ENCODE assay signal across 12 cellular contexts in genomic region chr10:113131611-113132330, GRCh38.
DNase-seq lines count a peak whose midpoint lies in the region; ATAC-seq and TF ChIP-seq lines count a peak whose summit lies in the region.
"Had no signal": no experiment of that assay in that cellular context is flagged by ENCODE, and none has a peak within 500 bp of the region (broad histone marks: within the 10 kb centered on the region; RNA-seq: fewer than 3 reads in every experiment).

No MANE protein-coding gene starts in this region.

- TF ChIP-seq CTCF in mammary epithelial cell (conservative IDR thresholded peaks at IDR 0.05 in 1 of 2, IDR thresholded peaks at IDR 0.05 in 1 of 2; ENCODE audit: extremely low read depth in 1 of 2, insufficient read depth in 1 of 2, low read depth in 1 of 2, low read length in 2 of 2): no peak
- TF ChIP-seq CTCF in hepatocyte (IDR thresholded peaks at IDR 0.05; ENCODE audit: poor library complexity): no peak
- no peak for TF ChIP-seq CTCF in suprapubic skin (IDR thresholded peaks at IDR 0.05)
- TF ChIP-seq CTCF in A673 (conservative IDR thresholded peaks at IDR 0.05; ENCODE audit: low read depth, low read length): no peak

- intact Hi-C loops in mammary epithelial cell (cut with micrococcal nuclease): no loop called here
- intact Hi-C loops in A673 (cut with micrococcal nuclease; ENCODE audit: unreplicated experiment): loop anchor here (10.0 kb wide), 1 partner anchor 433 kb away; no protein-coding TSS in a partner anchor

- no peaks in the 10 kb centered on the region for H3K9me2 ChIP-seq in hepatocyte (replicated peaks; ENCODE audit: insufficient read depth)

- dilution Hi-C loops in mammary epithelial cell (cut with HindIII; ENCODE audit: low sequenced_read_pairs): no loop called here

- no peak overlapping the region for H2AFZ ChIP-seq in mammary epithelial cell (ENCODE audit: low read depth, low read length)
- H2AFZ ChIP-seq in hepatocyte: no peak overlapping the region

- H3K27me3 ChIP-seq in mammary epithelial cell (ENCODE audit: insufficient read depth, low read length): no peaks in the 10 kb centered on the region
- H3K27me3 ChIP-seq in hepatocyte: no peaks in the 10 kb centered on the region
- H3K27me3 ChIP-seq in suprapubic skin: no peaks in the 10 kb centered on the region
- no peaks in the 10 kb centered on the region for H3K27me3 ChIP-seq in A673 (replicated peaks; ENCODE audit: insufficient read depth, low read depth, low read length, poor library complexity)

- H3K36me3 ChIP-seq in mammary epithelial cell (ENCODE audit: insufficient read depth, low read length) (no peaks in the 10 kb centered on the region), hepatocyte (replicated peaks; ENCODE audit: insufficient read depth, low read depth) (no peaks in the 10 kb centered on the region), suprapubic skin (no peaks in the 10 kb centered on the region), A673 (ENCODE audit: insufficient read depth, low read length, poor library complexity, severe bottlenecking) (no peaks in the 10 kb centered on the region)

- no peak for TF ChIP-seq POLR2A in suprapubic skin (IDR thresholded peaks at IDR 0.05)

- DNase-seq in HCEC 1CT (peak; percentile 85), mammary epithelial cell (peak; percentile 5), hepatocyte (ENCODE audit: low spot score) (no peak), suprapubic skin (ENCODE audit: low spot score in 2 of 2) (no peak), A673 (ENCODE audit: low spot score) (no peak), COLO668 (lab: John Stamatoyannopoulos, UW; ENCODE audit: unreplicated experiment) (no peak), NCI-H2227 (lab: John Stamatoyannopoulos, UW; ENCODE audit: unreplicated experiment) (no peak)
- DNase-seq: activated CD4-positive, alpha-beta T cell treated with anti-CD3 and anti-CD28 coated beads, Interleukin-2, amount 10 ng/mL, durations not matched to agents 7 days and 5 days; DMS79; NCI-H2081 had no signal

- CTCF ChIA-PET in mammary epithelial cell (lab: Charles Lee; ENCODE audit: low non-redundant PET) (interaction anchor here (0.6 to 0.9 kb wide), 2 partner anchors 91 to 288 kb away, joined by 3 to 6 read pairs; no protein-coding TSS in a partner anchor), A673 (lab: Charles Lee) (no interaction called here)

- H4K20me1 ChIP-seq in mammary epithelial cell (ENCODE audit: insufficient read depth, low read length) (no peaks in the 10 kb centered on the region), hepatocyte (ENCODE audit: insufficient read depth, poor library complexity, severe bottlenecking) (peaks cover 44% of the 10 kb centered on the region)

- H3K4me1 ChIP-seq in mammary epithelial cell (ENCODE audit: insufficient read depth, low read length): peaks cover 7% of the 10 kb centered on the region
- H3K4me1 ChIP-seq in hepatocyte (ENCODE audit: insufficient read depth): peaks cover 24% of the 10 kb centered on the region
- H3K4me1 ChIP-seq in suprapubic skin: peaks cover 9% of the 10 kb centered on the region
- peaks cover 30% of the 10 kb centered on the region for H3K4me1 ChIP-seq in A673 (ENCODE audit: insufficient read depth, low read length, poor library complexity, severe bottlenecking)

- no TSS peak for BruUV-seq in mammary epithelial cell (replicated peaks; lab: Mats Ljungman, UMichigan)
- no TSS peak for BruUV-seq in A673 (replicated peaks; lab: Mats Ljungman, UMichigan)

- WGBS in mammary epithelial cell (ENCODE audit: low coverage, missing lambda C conversion rate): 51% methylated on average over 10 of the region's 11 CpGs
- WGBS in hepatocyte (ENCODE audit: low lambda C conversion rate, missing lambda C conversion rate): 73% methylated on average over 11 of the region's 11 CpGs
- WGBS in suprapubic skin: 62% methylated on average over 11 of the region's 11 CpGs

- ATAC-seq in GM21367 (IDR thresholded peaks at IDR 0.05; ENCODE audit: unreplicated experiment): no peak
- ATAC-seq: activated naive CD4-positive, alpha-beta T cell treated with anti-CD3 and anti-CD28 coated beads, Interleukin-2, amount 50 U/mL, for 72 hours had no signal

- no peak overlapping the region for H3K9ac ChIP-seq in mammary epithelial cell (ENCODE audit: insufficient read depth, low read length)

- H3K9me3 ChIP-seq in mammary epithelial cell (replicated peaks; ENCODE audit: insufficient read depth, low read length) (no peaks in the 10 kb centered on the region), hepatocyte (ENCODE audit: low read depth) (no peaks in the 10 kb centered on the region), suprapubic skin (no peaks in the 10 kb centered on the region), A673 (ENCODE audit: low read depth, low read length, poor library complexity, severe bottlenecking) (no peaks in the 10 kb centered on the region)

- H3K27ac ChIP-seq in mammary epithelial cell (ENCODE audit: insufficient read depth, low read depth, low read length) (no peak overlapping the region), hepatocyte (peak overlapping the region; percentile 1), suprapubic skin (peak overlapping the region; percentile 80), A673 (ENCODE audit: low read depth, low read length, poor library complexity, severe bottlenecking) (no peak overlapping the region)

- H3K79me2 ChIP-seq in mammary epithelial cell (ENCODE audit: insufficient read depth, low read length) (peaks cover 16% of the 10 kb centered on the region), hepatocyte (peaks cover 94% of the 10 kb centered on the region)

- POLR2A ChIA-PET in A673 (lab: Charles Lee; ENCODE audit: low non-redundant PET): no interaction called here

- no peak overlapping the region for H3K4me3 ChIP-seq in mammary epithelial cell (replicated peaks in 1 of 3; ENCODE audit: insufficient read depth in 1 of 3, low read depth in 2 of 3, low read length in 3 of 3)
- no peak overlapping the region for H3K4me3 ChIP-seq in hepatocyte
- peak overlapping the region; percentile 44 for H3K4me3 ChIP-seq in suprapubic skin
- H3K4me3 ChIP-seq in A673 (ENCODE audit: low read depth, low read length, poor library complexity, severe bottlenecking): no peak overlapping the region

- H3K4me2 ChIP-seq in mammary epithelial cell (ENCODE audit: insufficient read depth, low read depth, low read length): no peak overlapping the region
- peak overlapping the region; percentile 48 for H3K4me2 ChIP-seq in hepatocyte

- TF ChIP-seq EP300 in suprapubic skin (IDR thresholded peaks at IDR 0.05): no peak

- in situ Hi-C loops in mammary epithelial cell (cut with MboI; ENCODE audit: low sequenced_read_pairs in 2 of 2): loop anchor here (25.0 kb wide), 1 partner anchor 569 kb away; no protein-coding TSS in a partner anchor

Comparison
In these comparisons a context has a peak if more than half of its experiments do, and no peak if none do; other contexts are left out.
1. DNase-seq: peak in HCEC 1CT (single experiment) and mammary epithelial cell (single experiment); none in hepatocyte (single experiment), suprapubic skin (0 of 2), A673 (single experiment), COLO668 (single experiment) and NCI-H2227 (single experiment).
2. H3K27ac ChIP-seq: peak in hepatocyte (single experiment) and suprapubic skin (single experiment); none in mammary epithelial cell (single experiment) and A673 (single experiment).